In the genomic region with DNA sequence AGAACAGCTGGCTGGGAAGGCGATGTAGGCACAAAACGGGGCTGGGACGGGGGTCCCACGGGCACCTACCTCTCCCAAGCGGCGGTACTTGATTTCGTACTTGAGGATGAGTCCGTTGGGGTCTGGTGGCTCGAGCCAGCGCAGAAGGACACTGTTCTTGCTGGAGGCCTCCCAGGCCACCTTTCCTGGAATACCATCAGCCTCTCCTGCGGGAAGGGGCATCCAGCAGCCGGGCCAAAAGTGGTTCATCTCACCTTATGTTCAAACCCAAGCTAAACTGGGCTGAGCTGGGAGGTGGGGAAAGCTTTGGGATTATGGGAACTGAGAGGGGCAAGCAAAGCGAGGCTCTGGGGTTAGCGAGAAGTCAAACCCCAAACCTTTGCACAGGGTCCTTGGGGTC, we compare ENCODE assay signal across 23 cellular contexts. TPM values are rescaled to one million over a fixed set of nuclear protein-coding genes. Genes with fewer than 3 reads are reported as not detected.
DNase-seq lines count a peak whose midpoint lies in the region; ATAC-seq and TF ChIP-seq lines count a peak whose summit lies in the region.
"Had no signal": no experiment of that assay in that cellular context is flagged by ENCODE, and none has a peak within 500 bp of the region (broad histone marks: within the 10 kb centered on the region; RNA-seq: fewer than 3 reads in every experiment).

No MANE protein-coding gene starts in this region.

- no peak for DNase-seq in natural killer cell
- no peak for DNase-seq in natural killer cell treated with Interleukin-12 subunit alpha and Interleukin-12 subunit beta and Interleukin-15 and Interleukin-18, amount 100 ng/mL, for 72 hours (ENCODE audit: low spot score)
- DNase-seq in stimulated activated naive B cell treated with anti-CD40 and anti-IgM and Interleukin-4, amounts not matched to agents 10 μg/mL and 1 μg/mL and 100 μg/mL, for 72 hours = no peak
- DNase-seq: ACHN, colonic mucosa, midbrain, NCI-H1048, NCI-H2081, NCI-H510A treated with DMSO at 0.1 percent for 48 hours, nucleus accumbens, right cardiac atrium, trophoblast cell had no signal

- H3K27ac ChIP-seq in iPS-18a (ENCODE audit: low read length) = no peak overlapping the region
- H3K27ac ChIP-seq: colonic mucosa, KMS-11 had no signal

- no peak for TF ChIP-seq CTCF in natural killer cell (IDR thresholded peaks at IDR 0.05)

- H3K27ac Mint-ChIP-seq in natural killer cell = peak overlapping the region in 1 of 2 donors; percentile 52
- no peak overlapping the region for H3K27ac Mint-ChIP-seq in natural killer cell treated with Interleukin-12 subunit alpha and Interleukin-12 subunit beta and Interleukin-15 and Interleukin-18, amount 100 ng/mL, for 72 hours
- H3K27ac Mint-ChIP-seq in activated T-helper 17 cell treated with anti-CD3 and anti-CD28 coated beads, Interleukin-2, amount 50 U/mL, for 72 hours = no peak overlapping the region
- no peak overlapping the region for H3K27ac Mint-ChIP-seq in stimulated activated naive B cell treated with anti-CD40 and anti-IgM and Interleukin-4, amounts not matched to agents 10 μg/mL and 1 μg/mL and 100 μg/mL, for 72 hours
- H3K27ac Mint-ChIP-seq: activated CD8-positive, alpha-beta memory T cell treated with anti-CD3 and anti-CD28 coated beads, Interleukin-2, amount 10 ng/mL, durations not matched to agents 7 days and 5 days; stimulated activated naive CD8-positive, alpha-beta T cell treated with anti-CD3 and anti-CD28 coated beads, Interleukin-15, Interleukin-2, amounts not matched to agents 100 ng/mL and 50 ng/mL, for 24 hours had no signal

- intact Hi-C loops in natural killer cell (cut with micrococcal nuclease) = no loop called here

- H3K27me3 ChIP-seq in iPS-18a (ENCODE audit: control insufficient read depth, insufficient read depth, low read length) = peaks cover 73% of the 10 kb centered on the region

- peaks cover 25 to 52% of the 10 kb centered on the region in 2 donors for H3K27me3 Mint-ChIP-seq in natural killer cell (ENCODE audit: low read depth in 2 of 2)
- peaks cover 34 to 39% of the 10 kb centered on the region in 2 donors for H3K27me3 Mint-ChIP-seq in natural killer cell treated with Interleukin-12 subunit alpha and Interleukin-12 subunit beta and Interleukin-15 and Interleukin-18, amount 100 ng/mL, for 72 hours
- H3K27me3 Mint-ChIP-seq in activated T-helper 17 cell treated with anti-CD3 and anti-CD28 coated beads, Interleukin-2, amount 50 U/mL, for 72 hours = peaks cover 25% of the 10 kb centered on the region
- peaks cover 93 to 96% of the 10 kb centered on the region in 2 donors for H3K27me3 Mint-ChIP-seq in stimulated activated naive B cell treated with anti-CD40 and anti-IgM and Interleukin-4, amounts not matched to agents 10 μg/mL and 1 μg/mL and 100 μg/mL, for 72 hours

- H3K4me1 ChIP-seq in iPS-18a (ENCODE audit: control insufficient read depth, low read depth, low read length) = peaks cover 9% of the 10 kb centered on the region
- H3K4me1 ChIP-seq: colonic mucosa had no signal

- no peak overlapping the region for H3K9ac ChIP-seq in iPS-18a (ENCODE audit: low read length)
- H3K9ac ChIP-seq: KMS-11 had no signal

- H3K36me3 Mint-ChIP-seq in natural killer cell = no peaks in the 10 kb centered on the region
- no peaks in the 10 kb centered on the region for H3K36me3 Mint-ChIP-seq in natural killer cell treated with Interleukin-12 subunit alpha and Interleukin-12 subunit beta and Interleukin-15 and Interleukin-18, amount 100 ng/mL, for 72 hours
- no peaks in the 10 kb centered on the region for H3K36me3 Mint-ChIP-seq in activated T-helper 17 cell treated with anti-CD3 and anti-CD28 coated beads, Interleukin-2, amount 50 U/mL, for 72 hours (ENCODE audit: low read depth)
- no peaks in the 10 kb centered on the region for H3K36me3 Mint-ChIP-seq in stimulated activated naive B cell treated with anti-CD40 and anti-IgM and Interleukin-4, amounts not matched to agents 10 μg/mL and 1 μg/mL and 100 μg/mL, for 72 hours
- H3K36me3 Mint-ChIP-seq: activated CD8-positive, alpha-beta memory T cell treated with anti-CD3 and anti-CD28 coated beads, Interleukin-2, amount 10 ng/mL, durations not matched to agents 7 days and 5 days; CD4-positive, CD25-positive, alpha-beta regulatory T cell had no signal

- no peaks in the 10 kb centered on the region for H3K9me3 ChIP-seq in iPS-18a (ENCODE audit: control insufficient read depth, low read depth, low read length)
- H3K9me3 ChIP-seq: colonic mucosa had no signal

- H3K4me1 Mint-ChIP-seq in natural killer cell = peaks cover 15 to 40% of the 10 kb centered on the region in 2 donors
- peaks cover 11 to 31% of the 10 kb centered on the region in 2 donors for H3K4me1 Mint-ChIP-seq in natural killer cell treated with Interleukin-12 subunit alpha and Interleukin-12 subunit beta and Interleukin-15 and Interleukin-18, amount 100 ng/mL, for 72 hours (ENCODE audit: low read depth in 2 of 2)
- H3K4me1 Mint-ChIP-seq in activated T-helper 17 cell treated with anti-CD3 and anti-CD28 coated beads, Interleukin-2, amount 50 U/mL, for 72 hours = peaks cover 6% of the 10 kb centered on the region
- H3K4me1 Mint-ChIP-seq in stimulated activated naive B cell treated with anti-CD40 and anti-IgM and Interleukin-4, amounts not matched to agents 10 μg/mL and 1 μg/mL and 100 μg/mL, for 72 hours = peaks cover 18 to 25% of the 10 kb centered on the region in 2 donors

- H3K9me3 Mint-ChIP-seq in natural killer cell = no peaks in the 10 kb centered on the region
- H3K9me3 Mint-ChIP-seq in natural killer cell treated with Interleukin-12 subunit alpha and Interleukin-12 subunit beta and Interleukin-15 and Interleukin-18, amount 100 ng/mL, for 72 hours = no peaks in the 10 kb centered on the region
- H3K9me3 Mint-ChIP-seq in activated T-helper 17 cell treated with anti-CD3 and anti-CD28 coated beads, Interleukin-2, amount 50 U/mL, for 72 hours = no peaks in the 10 kb centered on the region
- no peaks in the 10 kb centered on the region for H3K9me3 Mint-ChIP-seq in stimulated activated naive B cell treated with anti-CD40 and anti-IgM and Interleukin-4, amounts not matched to agents 10 μg/mL and 1 μg/mL and 100 μg/mL, for 72 hours
- H3K9me3 Mint-ChIP-seq: CD4-positive, CD25-positive, alpha-beta regulatory T cell; stimulated activated naive CD8-positive, alpha-beta T cell treated with anti-CD3 and anti-CD28 coated beads, Interleukin-15, Interleukin-2, amounts not matched to agents 100 ng/mL and 50 ng/mL, for 24 hours had no signal

- H3K4me3 Mint-ChIP-seq in natural killer cell = peak overlapping the region; percentile 77
- no peak overlapping the region for H3K4me3 Mint-ChIP-seq in natural killer cell treated with Interleukin-12 subunit alpha and Interleukin-12 subunit beta and Interleukin-15 and Interleukin-18, amount 100 ng/mL, for 72 hours
- peak overlapping the region; percentile 51 for H3K4me3 Mint-ChIP-seq in activated T-helper 17 cell treated with anti-CD3 and anti-CD28 coated beads, Interleukin-2, amount 50 U/mL, for 72 hours
- H3K4me3 Mint-ChIP-seq in stimulated activated naive B cell treated with anti-CD40 and anti-IgM and Interleukin-4, amounts not matched to agents 10 μg/mL and 1 μg/mL and 100 μg/mL, for 72 hours = peak overlapping the region; percentile 6 to 47

- no peak for ATAC-seq in natural killer cell
- ATAC-seq in natural killer cell treated with Interleukin-12 subunit alpha and Interleukin-12 subunit beta and Interleukin-15 and Interleukin-18, amount 100 ng/mL, for 72 hours = no peak
- ATAC-seq in activated T-helper 17 cell treated with anti-CD3 and anti-CD28 coated beads, Interleukin-2, amount 50 U/mL, for 72 hours (replicated peaks) = no peak
- ATAC-seq in stimulated activated naive B cell treated with anti-CD40 and anti-IgM and Interleukin-4, amounts not matched to agents 10 μg/mL and 1 μg/mL and 100 μg/mL, for 72 hours (replicated peaks) = no peak
- no peak for ATAC-seq in HG02938 (IDR thresholded peaks at IDR 0.05; ENCODE audit: unreplicated experiment)
- ATAC-seq in GM21390 (IDR thresholded peaks at IDR 0.05; ENCODE audit: unreplicated experiment) = no peak
- ATAC-seq in HG02970 (IDR thresholded peaks at IDR 0.05; ENCODE audit: low FRiP score, unreplicated experiment) = no peak
- ATAC-seq: Right ventricle myocardium inferior had no signal

- no peaks in the 10 kb centered on the region for H3K36me3 ChIP-seq in iPS-18a (ENCODE audit: control insufficient read depth, low read depth, low read length)
- H3K36me3 ChIP-seq: colonic mucosa had no signal

- peak overlapping the region; percentile 50 for H3K4me3 ChIP-seq in iPS-18a (ENCODE audit: low read length)
- H3K4me3 ChIP-seq: colonic mucosa had no signal

RNA-seq across cellular contexts. Expression of a gene that starts 14.3 kb away (rescaled TPM):
- total RNA-seq in natural killer cell = under 1 TPM; 0.10 to 0.18 (median 0.14) TPM
- total RNA-seq in natural killer cell treated with Interleukin-12 subunit alpha and Interleukin-12 subunit beta and Interleukin-15 and Interleukin-18, amount 100 ng/mL, for 72 hours = under 1 TPM; 0.14 TPM
- under 1 TPM; 0.04 to 0.66 TPM for total RNA-seq in activated T-helper 17 cell treated with anti-CD3 and anti-CD28 coated beads, Interleukin-2, amount 50 U/mL, for 72 hours
- total RNA-seq: colonic mucosa, H4 had no signal

RNA-seq across cellular contexts. Expression of a gene that starts 16.0 kb away (rescaled TPM):
- 10 to 100 TPM in 1 of 3 donors, 1 to 10 TPM in 2; 1.7 to 16.7 (median 2.4) TPM for total RNA-seq in natural killer cell
- total RNA-seq in natural killer cell treated with Interleukin-12 subunit alpha and Interleukin-12 subunit beta and Interleukin-15 and Interleukin-18, amount 100 ng/mL, for 72 hours = 1 to 10 TPM; 1.4 to 8.1 TPM
- total RNA-seq in activated T-helper 17 cell treated with anti-CD3 and anti-CD28 coated beads, Interleukin-2, amount 50 U/mL, for 72 hours = 10 to 100 TPM in 1 of 2 donors, 1 to 10 TPM in 1; 2.5 to 13.3 TPM

RNA-seq across cellular contexts. Expression of a gene that starts 28.0 kb away (rescaled TPM):
- 100 to 1,000 TPM; 155 to 324 (median 312) TPM for total RNA-seq in natural killer cell
- 100 to 1,000 TPM; 153 to 188 TPM for total RNA-seq in natural killer cell treated with Interleukin-12 subunit alpha and Interleukin-12 subunit beta and Interleukin-15 and Interleukin-18, amount 100 ng/mL, for 72 hours
- 100 to 1,000 TPM; 173 to 257 TPM for total RNA-seq in activated T-helper 17 cell treated with anti-CD3 and anti-CD28 coated beads, Interleukin-2, amount 50 U/mL, for 72 hours

RNA-seq across cellular contexts. Expression of a gene that starts 48.9 kb away (rescaled TPM):
- total RNA-seq in natural killer cell = 1 to 10 TPM in 1 of 3 donors, under 1 TPM in 2; 0.52 to 1.4 (median 0.80) TPM
- total RNA-seq in natural killer cell treated with Interleukin-12 subunit alpha and Interleukin-12 subunit beta and Interleukin-15 and Interleukin-18, amount 100 ng/mL, for 72 hours = under 1 TPM in 1 of 2 donors, not detected in 1; 0.64 TPM
- total RNA-seq in activated T-helper 17 cell treated with anti-CD3 and anti-CD28 coated beads, Interleukin-2, amount 50 U/mL, for 72 hours = not detected
- total RNA-seq: activated CD8-positive, alpha-beta memory T cell treated with anti-CD3 and anti-CD28 coated beads, Interleukin-2, amount 10 ng/mL, durations not matched to agents 7 days and 5 days; H4 had no signal
